In genomic region chr3:141386611-141387110, GRCh38 we compare ENCODE assay signal across 8 cellular contexts. TPM values are rescaled to one million over a fixed set of nuclear protein-coding genes. Genes with fewer than 3 reads are reported as not detected.
A peak's percentile ranks its signal among the peaks of the same experiment; 100 is the strongest.
DNase-seq lines count a peak whose midpoint lies in the region; ATAC-seq and TF ChIP-seq lines count a peak whose summit lies in the region.

No MANE protein-coding gene starts in this region.

- H3K27me3 ChIP-seq in layer of hippocampus (ENCODE audit: control insufficient read depth, insufficient read depth, low read length) = no peaks in the 10 kb centered on the region

- H3K27me3 Mint-ChIP-seq in chondrocyte (ENCODE audit: low read depth) = no peaks in the 10 kb centered on the region

- H3K27ac ChIP-seq in layer of hippocampus (ENCODE audit: low read depth, low read length) = peak overlapping the region; percentile 64

- H3K36me3 Mint-ChIP-seq in chondrocyte (ENCODE audit: low read depth) = peaks cover 8% of the 10 kb centered on the region

- H3K9me3 Mint-ChIP-seq in chondrocyte (ENCODE audit: low read depth) = no peaks in the 10 kb centered on the region

- peaks cover 43% of the 10 kb centered on the region for H3K4me1 Mint-ChIP-seq in chondrocyte (ENCODE audit: low read depth)

- H3K4me3 Mint-ChIP-seq in chondrocyte (ENCODE audit: unreplicated experiment) = no peak overlapping the region

- DNase-seq in C1 segment of cervical spinal cord (lab: John Stamatoyannopoulos, UW) (peak in 9 of 14 donors; percentile 23 to 86 (median 31)), HCEC 1CT (peak; percentile 65), mesenteric fat pad (ENCODE audit: low spot score) (no peak), chondrocyte (ENCODE audit: low spot score) (no peak)

- no peak overlapping the region for H3K27ac Mint-ChIP-seq in chondrocyte (ENCODE audit: unreplicated experiment)

- ATAC-seq in SK-N-SH treated with all-trans-retinoic acid at 6 μM for 48 hours = peak; percentile 82
- ATAC-seq in HG03565 (IDR thresholded peaks at IDR 0.05; ENCODE audit: unreplicated experiment) = no peak
- no peak for ATAC-seq in GM19328 (IDR thresholded peaks at IDR 0.05; ENCODE audit: unreplicated experiment)

- no peak for TF ChIP-seq CTCF in chondrocyte (IDR thresholded peaks at IDR 0.05)

TF ChIP-seq in SK-N-SH treated with all-trans-retinoic acid at 6 μM for 48 hours, 23 proteins besides CTCF, POLR2A, EP300 and RAD21:
- no peak for TF ChIP-seq ZNF8 (CRISPR knock-in tag; IDR thresholded peaks at IDR 0.05)
- TF ChIP-seq ZFP3 (CRISPR knock-in tag; IDR thresholded peaks at IDR 0.05) = 0 out of 2 replicates have a peak, but pooled peaks have one; percentile 20
- TF ChIP-seq RARB (CRISPR knock-in tag; IDR thresholded peaks at IDR 0.05) = no peak
- no peak for TF ChIP-seq ZFP30 (CRISPR knock-in tag; IDR thresholded peaks at IDR 0.05)
- TF ChIP-seq SNAI2 (CRISPR knock-in tag; IDR thresholded peaks at IDR 0.05) = no peak

RNA-seq across cellular contexts. Expression of gene ZBTB38, which starts 18.4 kb away (rescaled TPM):
- total RNA-seq in mesenteric fat pad = 75.4 TPM
- 50.4 to 71.1 TPM (median 64.6 TPM) in 3 replicates for total RNA-seq in chondrocyte

Comparison
In these comparisons a context has a peak if more than half of its experiments do, and no peak if none do; other contexts are left out.
1. DNase-seq: peak in C1 segment of cervical spinal cord (9 of 14) and HCEC 1CT (single experiment); none in mesenteric fat pad (single experiment) and chondrocyte (single experiment).